1 cellular context compared by ENCODE assay signal in genomic region chr17:2174048-2174447, GRCh38.
TF ChIP-seq lines count a peak whose summit lies in the region.

No MANE protein-coding gene starts in this region.

TF ChIP-seq in SK-N-SH, 30 proteins besides CTCF, POLR2A, EP300 and RAD21 (continued from another document):
- TF ChIP-seq REST (IDR thresholded peaks at IDR 0.05; ENCODE audit: low read depth, low read length): no peak
- TF ChIP-seq MEF2A (IDR thresholded peaks at IDR 0.05; ENCODE audit: borderline replicate concordance, low read depth): no peak
- TF ChIP-seq SIN3A (IDR thresholded peaks at IDR 0.05; ENCODE audit: borderline replicate concordance, low read depth, low read length): no peak
- no peak for TF ChIP-seq CHD2 (IDR thresholded peaks at IDR 0.05; ENCODE audit: low read length, partially characterized antibody)
